ENCODE assay signal across 1 cellular context in the genomic region with DNA sequence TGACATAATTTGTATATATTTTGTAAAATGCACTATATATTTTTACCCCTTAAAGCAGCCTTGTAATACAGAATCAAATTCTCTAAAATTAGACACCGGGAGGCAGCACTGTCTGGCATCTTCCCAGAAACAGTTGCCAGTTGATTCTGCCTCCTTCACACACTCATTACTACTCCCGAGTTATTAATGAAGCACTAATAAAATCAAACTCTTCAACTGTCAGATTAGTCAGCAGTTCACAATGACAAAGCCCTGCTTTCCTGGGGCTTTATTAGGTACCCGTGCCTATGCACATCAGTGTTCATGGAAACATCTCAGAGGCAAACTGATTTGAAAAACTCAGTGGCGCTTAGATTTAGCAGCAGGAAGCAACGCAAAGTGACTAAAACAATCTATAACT.
TF ChIP-seq lines count a peak whose summit lies in the region.

No MANE protein-coding gene starts in this region.

TF ChIP-seq in SK-N-SH treated with all-trans-retinoic acid at 6 μM for 48 hours, 23 proteins besides CTCF, POLR2A, EP300 and RAD21 (continued from another document):
- TF ChIP-seq, protein P1, sequence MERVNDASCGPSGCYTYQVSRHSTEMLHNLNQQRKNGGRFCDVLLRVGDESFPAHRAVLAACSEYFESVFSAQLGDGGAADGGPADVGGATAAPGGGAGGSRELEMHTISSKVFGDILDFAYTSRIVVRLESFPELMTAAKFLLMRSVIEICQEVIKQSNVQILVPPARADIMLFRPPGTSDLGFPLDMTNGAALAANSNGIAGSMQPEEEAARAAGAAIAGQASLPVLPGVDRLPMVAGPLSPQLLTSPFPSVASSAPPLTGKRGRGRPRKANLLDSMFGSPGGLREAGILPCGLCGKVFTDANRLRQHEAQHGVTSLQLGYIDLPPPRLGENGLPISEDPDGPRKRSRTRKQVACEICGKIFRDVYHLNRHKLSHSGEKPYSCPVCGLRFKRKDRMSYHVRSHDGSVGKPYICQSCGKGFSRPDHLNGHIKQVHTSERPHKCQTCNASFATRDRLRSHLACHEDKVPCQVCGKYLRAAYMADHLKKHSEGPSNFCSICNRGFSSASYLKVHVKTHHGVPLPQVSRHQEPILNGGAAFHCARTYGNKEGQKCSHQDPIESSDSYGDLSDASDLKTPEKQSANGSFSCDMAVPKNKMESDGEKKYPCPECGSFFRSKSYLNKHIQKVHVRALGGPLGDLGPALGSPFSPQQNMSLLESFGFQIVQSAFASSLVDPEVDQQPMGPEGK (CRISPR knock-in tag; IDR thresholded peaks at IDR 0.05; ENCODE audit: borderline replicate concordance): no peak
- TF ChIP-seq GLIS3 (CRISPR knock-in tag; IDR thresholded peaks at IDR 0.05): no peak
- TF ChIP-seq, protein P2, sequence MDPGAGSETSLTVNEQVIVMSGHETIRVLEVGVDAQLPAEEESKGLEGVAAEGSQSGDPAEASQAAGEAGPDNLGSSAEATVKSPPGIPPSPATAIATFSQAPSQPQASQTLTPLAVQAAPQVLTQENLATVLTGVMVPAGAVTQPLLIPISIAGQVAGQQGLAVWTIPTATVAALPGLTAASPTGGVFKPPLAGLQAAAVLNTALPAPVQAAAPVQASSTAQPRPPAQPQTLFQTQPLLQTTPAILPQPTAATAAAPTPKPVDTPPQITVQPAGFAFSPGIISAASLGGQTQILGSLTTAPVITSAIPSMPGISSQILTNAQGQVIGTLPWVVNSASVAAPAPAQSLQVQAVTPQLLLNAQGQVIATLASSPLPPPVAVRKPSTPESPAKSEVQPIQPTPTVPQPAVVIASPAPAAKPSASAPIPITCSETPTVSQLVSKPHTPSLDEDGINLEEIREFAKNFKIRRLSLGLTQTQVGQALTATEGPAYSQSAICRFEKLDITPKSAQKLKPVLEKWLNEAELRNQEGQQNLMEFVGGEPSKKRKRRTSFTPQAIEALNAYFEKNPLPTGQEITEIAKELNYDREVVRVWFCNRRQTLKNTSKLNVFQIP (CRISPR knock-in tag; IDR thresholded peaks at IDR 0.05; ENCODE audit: borderline replicate concordance, low read depth): no peak
